In genomic region chr22:46346680-46347405, GRCh38 we compare ENCODE assay signal across 15 cellular contexts. TPM values are rescaled to one million over a fixed set of nuclear protein-coding genes. Genes with fewer than 3 reads are reported as not detected.
DNase-seq lines count a peak whose midpoint lies in the region; ATAC-seq and TF ChIP-seq lines count a peak whose summit lies in the region.
"Had no signal": no experiment of that assay in that cellular context is flagged by ENCODE, and none has a peak within 500 bp of the region (broad histone marks: within the 10 kb centered on the region; RNA-seq: fewer than 3 reads in every experiment).

No MANE protein-coding gene starts in this region.

- TF ChIP-seq CTCF in left ventricle myocardium inferior (IDR thresholded peaks at IDR 0.05; ENCODE audit: borderline replicate concordance) (no peak), osteoblast (IDR thresholded peaks at IDR 0.05; ENCODE audit: extremely low read depth, low read depth, low read length) (no peak), mucosa of descending colon (IDR thresholded peaks at IDR 0.05) (no peak)

- peaks cover 17% of the 10 kb centered on the region for H4K20me1 ChIP-seq in osteoblast (ENCODE audit: insufficient read depth, low read length)

- no peaks in the 10 kb centered on the region for H3K27me3 ChIP-seq in left ventricle myocardium inferior (ENCODE audit: low read depth)
- H3K27me3 ChIP-seq in osteoblast (ENCODE audit: insufficient read depth, low read length), result no peaks in the 10 kb centered on the region
- no peaks in the 10 kb centered on the region for H3K27me3 ChIP-seq in aorta (ENCODE audit: control insufficient read depth in 1 of 2, insufficient read depth in 2 of 2, low read length in 1 of 2)
- H3K27me3 ChIP-seq: BLaER1 had no signal

- H3K4me1 ChIP-seq in left ventricle myocardium inferior (peaks cover 80% of the 10 kb centered on the region), osteoblast (ENCODE audit: insufficient read depth, low read length) (no peaks in the 10 kb centered on the region), aorta (ENCODE audit: control insufficient read depth in 1 of 2, insufficient read depth in 2 of 2, low read length in 2 of 2) (no peaks in the 10 kb centered on the region), mucosa of descending colon (ENCODE audit: low read depth) (no peaks in the 10 kb centered on the region)
- H3K4me1 ChIP-seq: HAP-1 had no signal

- intact Hi-C loops in Right ventricle myocardium inferior (cut with DNase I) (no loop called here), cardiac septum (cut with DNase I) (loop anchor here (10.0 kb wide), 1 partner anchor 418 kb away; the partner anchor contains the start of gene TBC1D22A), left ventricle myocardium inferior (cut with micrococcal nuclease) (no loop called here), aorta (cut with DNase I) (no loop called here), mucosa of descending colon (cut with DNase I, micrococcal nuclease) (no loop called here)

- no peak for DNase-seq in Right ventricle myocardium inferior (ENCODE audit: missing footprints)
- no peak for DNase-seq in cardiac septum (ENCODE audit: low spot score)
- DNase-seq in left ventricle myocardium inferior, result peak; percentile 66
- peak; percentile 54 for DNase-seq in osteoblast (ENCODE audit: insufficient read length, low spot score, missing footprints)
- DNase-seq in aorta, result peak; percentile 20 to 61
- DNase-seq in NCI-H526 treated with DMSO at 0.1 percent for 48 hours (lab: John Stamatoyannopoulos, UW), result no peak
- no peak for DNase-seq in mucosa of descending colon
- DNase-seq: 8988T, DMS 273 treated with DMSO at 0.1 percent for 48 hours, NCI-H1436, NCI-H524 treated with DMSO at 0.1 percent for 48 hours had no signal

- peaks cover 4% of the 10 kb centered on the region for H3K79me2 ChIP-seq in osteoblast (ENCODE audit: insufficient read depth, low read length)

- H2AFZ ChIP-seq in osteoblast (ENCODE audit: low read length), result no peak overlapping the region

- peaks cover 98% of the 10 kb centered on the region for H3K36me3 ChIP-seq in left ventricle myocardium inferior
- peaks cover 80% of the 10 kb centered on the region for H3K36me3 ChIP-seq in osteoblast (ENCODE audit: insufficient read depth, low read length)
- peaks cover 10% of the 10 kb centered on the region in 2 donors for H3K36me3 ChIP-seq in aorta (ENCODE audit: control insufficient read depth in 1 of 2, insufficient read depth in 2 of 2, low read length in 1 of 2)
- no peaks in the 10 kb centered on the region for H3K36me3 ChIP-seq in mucosa of descending colon (ENCODE audit: low read depth)

- 85 to 88% methylated on average over 19 of the region's 19 CpGs for WGBS in aorta, 2 donors

- ATAC-seq in Right ventricle myocardium inferior (peak; percentile 86), aorta (ENCODE audit: low FRiP score) (no peak), HG02798 (IDR thresholded peaks at IDR 0.05; ENCODE audit: poor library complexity, unreplicated experiment) (no peak), mucosa of descending colon (no peak)

- H3K4me3 ChIP-seq in left ventricle myocardium inferior (no peak overlapping the region), osteoblast (ENCODE audit: insufficient read depth, low read length) (no peak overlapping the region), aorta (ENCODE audit: low read length in 2 of 2) (no peak overlapping the region), mucosa of descending colon (no peak overlapping the region)
- H3K4me3 ChIP-seq: BLaER1, HAP-1 had no signal

- H3K9me3 ChIP-seq in left ventricle myocardium inferior (replicated peaks) (no peaks in the 10 kb centered on the region), osteoblast (ENCODE audit: low read depth, low read length) (no peaks in the 10 kb centered on the region), aorta (ENCODE audit: control insufficient read depth, low read length) (no peaks in the 10 kb centered on the region), mucosa of descending colon (no peaks in the 10 kb centered on the region)
- H3K9me3 ChIP-seq: BLaER1, HAP-1 had no signal

- no peak overlapping the region for H3K4me2 ChIP-seq in osteoblast (ENCODE audit: insufficient read depth, low read length)
- H3K4me2 ChIP-seq: BLaER1 had no signal

- H3K27ac ChIP-seq in left ventricle myocardium inferior (replicated peaks), result peak overlapping the region; percentile 91
- H3K27ac ChIP-seq in osteoblast (ENCODE audit: low read depth, low read length), result no peak overlapping the region
- no peak overlapping the region for H3K27ac ChIP-seq in aorta (ENCODE audit: low read depth in 1 of 2, low read length in 2 of 2)
- H3K27ac ChIP-seq: BLaER1 had no signal

RNA-seq across cellular contexts. Expression of gene TRMU, which starts 11.3 kb away (rescaled TPM):
- total RNA-seq in Right ventricle myocardium inferior, result 42.2 TPM
- total RNA-seq in cardiac septum, result 34.7 TPM
- 42.0 TPM for total RNA-seq in left ventricle myocardium inferior
- total RNA-seq in osteoblast, result 18.9 and 22.1 TPM in 2 replicates
- total RNA-seq in aorta, result 10 to 100 TPM; 29.8 to 37.8 TPM
- 10 to 100 TPM; 11.3 to 66.4 TPM for polyA plus RNA-seq in aorta
- total RNA-seq in mucosa of descending colon, result 10 to 100 TPM; 40.5 to 41.5 (median 41.2) TPM

RNA-seq across cellular contexts. Expression of gene GTSE1, which starts 50.2 kb away (rescaled TPM):
- total RNA-seq in Right ventricle myocardium inferior (0.92 TPM), cardiac septum (0.32 TPM), left ventricle myocardium inferior (0.25 TPM), osteoblast (1.8 and 2.1 TPM in 2 replicates), aorta (1 to 10 TPM in 1 of 2 donors, under 1 TPM in 1; 0.55 to 1.5 TPM), mucosa of descending colon (10 to 100 TPM in 1 of 3 donors, 1 to 10 TPM in 2; 1.6 to 10.9 (median 3.6) TPM)
- polyA plus RNA-seq in aorta, result 1 to 10 TPM in 1 of 2 donors, under 1 TPM in 1; 0.82 to 1.0 TPM
- polyA plus RNA-seq: IgD-negative memory B cell had no signal

Comparison
In these comparisons a context has a peak if more than half of its experiments do, and no peak if none do; other contexts are left out.
1. DNase-seq: peak in left ventricle myocardium inferior (single experiment), osteoblast (single experiment) and aorta (2 of 2); none in Right ventricle myocardium inferior (single experiment), cardiac septum (single experiment), NCI-H526 treated with DMSO at 0.1 percent for 48 hours (single experiment) and mucosa of descending colon (0 of 3).